Comparison of ENCODE assay signal across 8 cellular contexts in genomic region chr15:78540955-78541743, GRCh38. TPM values are rescaled to one million over a fixed set of nuclear protein-coding genes. Genes with fewer than 3 reads are reported as not detected.
DNase-seq lines count a peak whose midpoint lies in the region; ATAC-seq and TF ChIP-seq lines count a peak whose summit lies in the region.

No MANE protein-coding gene starts in this region.

- peaks cover 46% of the 10 kb centered on the region for H3K36me3 Mint-ChIP-seq in stimulated activated naive CD8-positive, alpha-beta T cell treated with anti-CD3 and anti-CD28 coated beads, Interleukin-15, Interleukin-2, amounts not matched to agents 100 ng/mL and 50 ng/mL, for 24 hours (ENCODE audit: low read depth)
- H3K36me3 Mint-ChIP-seq in endodermal cell (ENCODE audit: low read depth): peaks cover 35% of the 10 kb centered on the region
- peaks cover 33% of the 10 kb centered on the region for H3K36me3 Mint-ChIP-seq in nephron progenitor cell (ENCODE audit: low read depth)

- H3K4me1 Mint-ChIP-seq in stimulated activated naive CD8-positive, alpha-beta T cell treated with anti-CD3 and anti-CD28 coated beads, Interleukin-15, Interleukin-2, amounts not matched to agents 100 ng/mL and 50 ng/mL, for 24 hours (ENCODE audit: low read depth): peaks cover 42% of the 10 kb centered on the region
- peaks cover 14% of the 10 kb centered on the region for H3K4me1 Mint-ChIP-seq in endodermal cell
- H3K4me1 Mint-ChIP-seq in nephron progenitor cell: peaks cover 26% of the 10 kb centered on the region

- 27 to 65% methylated on average over 4 to 11 of the region's 11 CpGs for WGBS in endodermal cell (ENCODE audit: insufficient coverage in 1 of 2, insufficient read length in 1 of 2), 2 experiments

- no peaks in the 10 kb centered on the region for H3K9me3 ChIP-seq in endodermal cell (ENCODE audit: control insufficient read depth, low read length)

- peak overlapping the region; percentile 95 for H3K4me3 Mint-ChIP-seq in stimulated activated naive CD8-positive, alpha-beta T cell treated with anti-CD3 and anti-CD28 coated beads, Interleukin-15, Interleukin-2, amounts not matched to agents 100 ng/mL and 50 ng/mL, for 24 hours
- H3K4me3 Mint-ChIP-seq in endodermal cell (peak overlapping the region; percentile 85), nephron progenitor cell (peak overlapping the region; percentile 100)

- ATAC-seq in stimulated activated naive CD8-positive, alpha-beta T cell treated with anti-CD3 and anti-CD28 coated beads, Interleukin-15, Interleukin-2, amounts not matched to agents 100 U/mL and 50 U/mL, for 24 hours: no peak
- no peak for ATAC-seq in HG03045 (IDR thresholded peaks at IDR 0.05; ENCODE audit: unreplicated experiment)
- ATAC-seq in GM18870 (IDR thresholded peaks at IDR 0.05; ENCODE audit: unreplicated experiment): no peak

- H3K27me3 Mint-ChIP-seq in stimulated activated naive CD8-positive, alpha-beta T cell treated with anti-CD3 and anti-CD28 coated beads, Interleukin-15, Interleukin-2, amounts not matched to agents 100 ng/mL and 50 ng/mL, for 24 hours: no peaks in the 10 kb centered on the region
- H3K27me3 Mint-ChIP-seq in endodermal cell (ENCODE audit: insufficient read depth) (no peaks in the 10 kb centered on the region), nephron progenitor cell (ENCODE audit: low read depth, poor library complexity) (no peaks in the 10 kb centered on the region)

- H3K4me1 ChIP-seq in endodermal cell (ENCODE audit: control insufficient read depth, insufficient read depth, low read length): no peaks in the 10 kb centered on the region

- H3K27me3 ChIP-seq in endodermal cell (ENCODE audit: control insufficient read depth, insufficient read depth, low read length, poor library complexity, severe bottlenecking): no peaks in the 10 kb centered on the region

- H3K9me3 Mint-ChIP-seq in stimulated activated naive CD8-positive, alpha-beta T cell treated with anti-CD3 and anti-CD28 coated beads, Interleukin-15, Interleukin-2, amounts not matched to agents 100 ng/mL and 50 ng/mL, for 24 hours: no peaks in the 10 kb centered on the region
- H3K9me3 Mint-ChIP-seq in endodermal cell (no peaks in the 10 kb centered on the region), nephron progenitor cell (no peaks in the 10 kb centered on the region)

- DNase-seq in stimulated activated naive CD8-positive, alpha-beta T cell treated with anti-CD3 and anti-CD28 coated beads, Interleukin-15, Interleukin-2, amounts not matched to agents 100 U/mL and 50 U/mL, for 24 hours: no peak
- DNase-seq in SW480 (ENCODE audit: low spot score): peak; percentile 20
- DNase-seq in endodermal cell: no peak
- DNase-seq in nephron progenitor cell: no peak
- no peak for DNase-seq in NCI-H1930 (lab: John Stamatoyannopoulos, UW)

- H3K4me3 ChIP-seq in endodermal cell (ENCODE audit: low read length): peak overlapping the region; percentile 98

- H3K9ac ChIP-seq in endodermal cell (ENCODE audit: extremely low read depth, low read length, poor library complexity, severe bottlenecking): peak overlapping the region; percentile 84

- peaks cover 44% of the 10 kb centered on the region for H3K36me3 ChIP-seq in endodermal cell (ENCODE audit: control insufficient read depth, insufficient read depth, low read length)

- H3K27ac ChIP-seq in endodermal cell (ENCODE audit: low read depth, low read length): peak overlapping the region; percentile 94

- TF ChIP-seq CTCF in endodermal cell (conservative IDR thresholded peaks at IDR 0.05): peak; percentile 2
- TF ChIP-seq CTCF in nephron progenitor cell (IDR thresholded peaks at IDR 0.05): no peak

- peak overlapping the region; percentile 100 for H3K27ac Mint-ChIP-seq in stimulated activated naive CD8-positive, alpha-beta T cell treated with anti-CD3 and anti-CD28 coated beads, Interleukin-15, Interleukin-2, amounts not matched to agents 100 ng/mL and 50 ng/mL, for 24 hours
- H3K27ac Mint-ChIP-seq in endodermal cell: peak overlapping the region; percentile 100
- peak overlapping the region; percentile 99 for H3K27ac Mint-ChIP-seq in nephron progenitor cell

RNA-seq across cellular contexts. Expression of gene PSMA4, which starts 0.9 kb away (rescaled TPM):
- 100 to 1,000 TPM; 250 to 254 TPM for total RNA-seq in endodermal cell
- 287 TPM for polyA plus RNA-seq in endodermal cell (2013, experiment 1 of 2)
- polyA plus RNA-seq in endodermal cell (2013, experiment 2 of 2): 280 TPM

RNA-seq across cellular contexts. Expression of gene CHRNA5, which starts 24.2 kb away (rescaled TPM):
- total RNA-seq in endodermal cell: 10 to 100 TPM; 16.4 to 23.0 TPM
- polyA plus RNA-seq in endodermal cell (2013, experiment 1 of 2): 17.4 TPM
- 17.7 TPM for polyA plus RNA-seq in endodermal cell (2013, experiment 2 of 2)

RNA-seq across cellular contexts. Expression of gene HYKK, which starts 33.8 kb away (rescaled TPM):
- 1 to 10 TPM; 3.9 to 4.2 TPM for total RNA-seq in endodermal cell
- polyA plus RNA-seq in endodermal cell (2013, experiment 1 of 2): 1.7 TPM
- 0.99 TPM for polyA plus RNA-seq in endodermal cell (2013, experiment 2 of 2)
